8 cellular contexts compared by ENCODE assay signal in genomic region chr12:66188584-66189475, GRCh38. TPM values are rescaled to one million over a fixed set of nuclear protein-coding genes. Genes with fewer than 3 reads are reported as not detected.
DNase-seq lines count a peak whose midpoint lies in the region; ATAC-seq and TF ChIP-seq lines count a peak whose summit lies in the region.

TSS of gene IRAK3 (plus strand) at chr12:66189214. CDS start at chr12:66189300, 86 bp downstream.

- peak within 1 kb of the TSS; percentile 58 for H3K27ac Mint-ChIP-seq in HFFc6
- no peak within 1 kb of the TSS for H3K27ac Mint-ChIP-seq in activated naive CD4-positive, alpha-beta T cell treated with anti-CD3 and anti-CD28 coated beads, Interleukin-2, amount 10 ng/mL, durations not matched to agents 7 days and 5 days

- TF ChIP-seq CTCF in HFFc6 (IDR thresholded peaks at IDR 0.05) (no peak), parathyroid adenoma (IDR thresholded peaks at IDR 0.05) (no peak)

- H3K4me2 ChIP-seq in parathyroid adenoma (ENCODE audit: low read length): peak within 1 kb of the TSS; percentile 44

- peak; percentile 96 for ATAC-seq in Right ventricle myocardium superior (ENCODE audit: poor library complexity)

- H3K4me3 ChIP-seq in parathyroid adenoma (ENCODE audit: low read depth, low read length): peak within 1 kb of the TSS; percentile 37

- no peaks in the 10 kb centered on the region for H3K9me3 ChIP-seq in parathyroid adenoma (ENCODE audit: control insufficient read depth, low read length)

- H3K27me3 Mint-ChIP-seq in HFFc6 (ENCODE audit: insufficient read depth): peaks cover 10% of the 10 kb centered on the region; the same call in 1 of the 2 replicates
- peaks cover 50% of the 10 kb centered on the region for H3K27me3 Mint-ChIP-seq in activated naive CD4-positive, alpha-beta T cell treated with anti-CD3 and anti-CD28 coated beads, Interleukin-2, amount 10 ng/mL, durations not matched to agents 7 days and 5 days

- H3K4me1 Mint-ChIP-seq in HFFc6 (ENCODE audit: low read depth): peaks cover 15% of the 10 kb centered on the region
- peaks cover 21% of the 10 kb centered on the region for H3K4me1 Mint-ChIP-seq in activated naive CD4-positive, alpha-beta T cell treated with anti-CD3 and anti-CD28 coated beads, Interleukin-2, amount 10 ng/mL, durations not matched to agents 7 days and 5 days

- CTCF ChIA-PET in activated naive CD4-positive, alpha-beta T cell treated with anti-CD3 and anti-CD28 coated beads, Interleukin-2, amount 10 ng/mL, durations not matched to agents 7 days and 5 days (lab: Charles Lee): no interaction called here

- H3K36me3 ChIP-seq in parathyroid adenoma (ENCODE audit: control insufficient read depth, insufficient read depth, low read length): no peaks in the 10 kb centered on the region

- peaks cover 6% of the 10 kb centered on the region; the same call in 1 of the 2 replicates for H3K9me3 Mint-ChIP-seq in HFFc6
- peaks cover 6% of the 10 kb centered on the region for H3K9me3 Mint-ChIP-seq in activated naive CD4-positive, alpha-beta T cell treated with anti-CD3 and anti-CD28 coated beads, Interleukin-2, amount 10 ng/mL, durations not matched to agents 7 days and 5 days

- intact Hi-C loops in Right ventricle myocardium superior (cut with DNase I): no loop called here

- H3K4me3 Mint-ChIP-seq in HFFc6: peak within 1 kb of the TSS; percentile 78
- peak within 1 kb of the TSS; percentile 70 for H3K4me3 Mint-ChIP-seq in activated naive CD4-positive, alpha-beta T cell treated with anti-CD3 and anti-CD28 coated beads, Interleukin-2, amount 10 ng/mL, durations not matched to agents 7 days and 5 days

- H3K4me1 ChIP-seq in parathyroid adenoma: no peaks in the 10 kb centered on the region

- H3K36me3 Mint-ChIP-seq in HFFc6 (ENCODE audit: low read depth): peaks cover 6% of the 10 kb centered on the region
- H3K36me3 Mint-ChIP-seq in activated naive CD4-positive, alpha-beta T cell treated with anti-CD3 and anti-CD28 coated beads, Interleukin-2, amount 10 ng/mL, durations not matched to agents 7 days and 5 days: no peaks in the 10 kb centered on the region

- H2AFZ ChIP-seq in parathyroid adenoma: peak within 1 kb of the TSS; percentile 61

- no peaks in the 10 kb centered on the region for H3K27me3 ChIP-seq in parathyroid adenoma (ENCODE audit: control insufficient read depth, insufficient read depth, low read length)

- DNase-seq in NCI-H2081 (lab: John Stamatoyannopoulos, UW) (peak; percentile 45 to 61), NCI-H2081 treated with DMSO at 0.1 percent for 48 hours (lab: John Stamatoyannopoulos, UW) (no peak), HFFc6 (no peak), NCI-H2107 treated with DMSO at 0.1 percent for 48 hours (lab: John Stamatoyannopoulos, UW; ENCODE audit: unreplicated experiment) (peak; percentile 20), Right ventricle myocardium superior (peak; percentile 94), T1000 (lab: John Stamatoyannopoulos, UW) (no peak)
- peak; percentile 57 for DNase-seq in activated naive CD4-positive, alpha-beta T cell treated with anti-CD3 and anti-CD28 coated beads, Interleukin-2, amount 10 ng/mL, durations not matched to agents 7 days and 5 days

- H3K27ac ChIP-seq in parathyroid adenoma: peak within 1 kb of the TSS; percentile 71

- no peak within 1 kb of the TSS for H3K9ac ChIP-seq in parathyroid adenoma

- no peaks in the 10 kb centered on the region for H3K79me2 ChIP-seq in parathyroid adenoma

RNA-seq across cellular contexts. Expression of gene IRAK3, which starts in this region (rescaled TPM):
- total RNA-seq in HFFc6 (2021; fragmentation: NEBNext Ultra II Directional; extraction: Animal tissue kit (Norgen Biotek cat#: 25700)): 1 to 10 TPM in 5 of 6 experiments, under 1 TPM in 1; 0.83 to 4.7 (median 3.6) TPM
- total RNA-seq in Right ventricle myocardium superior: 4.0 TPM

Comparison
In these comparisons a context has a peak if more than half of its experiments do, and no peak if none do; other contexts are left out.
1. DNase-seq: peak in NCI-H2081 (2 of 2), NCI-H2107 treated with DMSO at 0.1 percent for 48 hours (single experiment), activated naive CD4-positive, alpha-beta T cell treated with anti-CD3 and anti-CD28 coated beads, Interleukin-2, amount 10 ng/mL, durations not matched to agents 7 days and 5 days (single experiment) and Right ventricle myocardium superior (single experiment); none in NCI-H2081 treated with DMSO at 0.1 percent for 48 hours (single experiment), HFFc6 (single experiment) and T1000 (single experiment).